ENCODE assay signal across 24 cellular contexts in genomic region chr11:659532-660085, GRCh38. TPM values are rescaled to one million over a fixed set of nuclear protein-coding genes. Genes with fewer than 3 reads are reported as not detected.
"Had no signal": no experiment of that assay in that cellular context is flagged by ENCODE, and none has a peak within 500 bp of the region (broad histone marks: within the 10 kb centered on the region; RNA-seq: fewer than 3 reads in every experiment).

No MANE protein-coding gene starts in this region.

- H3K4me1 ChIP-seq: lower lobe of right lung, parathyroid adenoma had no signal

- DNase-seq: activated CD4-positive, alpha-beta memory T cell treated with anti-CD3 and anti-CD28 coated beads for 36 hours; activated CD4-positive, alpha-beta T cell treated with anti-CD3 and anti-CD28 coated beads for 48 hours; activated effector memory CD4-positive, alpha-beta T cell treated with Interleukin-2 at 50 U/mL for 16 hours; activated naive CD4-positive, alpha-beta T cell treated with anti-CD3 and anti-CD28 coated beads for 36 hours; activated naive CD8-positive, alpha-beta T cell treated with anti-CD3 and anti-CD28 coated beads, Interleukin-2, amount 50 U/mL, for 24 hours; activated T-cell treated with anti-CD3 and anti-CD28 coated beads, Interleukin-2, amount 50 U/mL, for 48 hours; cerebellar nuclear complex; endodermal cell; heart right ventricle; left colon; lower lobe of right lung; naive thymus-derived CD4-positive, alpha-beta T cell; right lobe of liver; stimulated activated naive B cell treated with anti-CD40 and anti-IgM and Interleukin-4, amounts not matched to agents 10 μg/mL and 1 μg/mL and 100 μg/mL, for 72 hours; T-helper 9 cell had no signal

- H3K79me2 ChIP-seq: parathyroid adenoma had no signal

- H3K27me3 ChIP-seq: heart right ventricle, neutrophil, right lobe of liver had no signal

- H3K4me1 Mint-ChIP-seq: activated naive CD8-positive, alpha-beta T cell treated with anti-CD3 and anti-CD28 coated beads, Interleukin-2, amount 50 U/mL, for 24 hours; endodermal cell had no signal

- H3K27me3 Mint-ChIP-seq: activated CD4-positive, alpha-beta memory T cell treated with anti-CD3 and anti-CD28 coated beads for 36 hours; activated naive CD8-positive, alpha-beta T cell treated with anti-CD3 and anti-CD28 coated beads, Interleukin-2, amount 50 U/mL, for 24 hours; naive thymus-derived CD4-positive, alpha-beta T cell; stimulated activated naive B cell treated with anti-CD40 and anti-IgM and Interleukin-4, amounts not matched to agents 10 μg/mL and 1 μg/mL and 100 μg/mL, for 72 hours; type B pancreatic cell had no signal

- H3K27ac Mint-ChIP-seq: activated CD4-positive, alpha-beta memory T cell treated with anti-CD3 and anti-CD28 coated beads for 36 hours; activated naive CD4-positive, alpha-beta T cell treated with anti-CD3 and anti-CD28 coated beads for 36 hours; activated naive CD8-positive, alpha-beta T cell treated with anti-CD3 and anti-CD28 coated beads, Interleukin-2, amount 50 U/mL, for 24 hours; endodermal cell; naive thymus-derived CD4-positive, alpha-beta T cell; type B pancreatic cell had no signal

- ATAC-seq: activated naive CD8-positive, alpha-beta T cell treated with anti-CD3 and anti-CD28 coated beads, Interleukin-2, amount 50 U/mL, for 24 hours; left colon; naive thymus-derived CD4-positive, alpha-beta T cell; right lobe of liver; stimulated activated naive B cell treated with anti-CD40 and anti-IgM and Interleukin-4, amounts not matched to agents 10 μg/mL and 1 μg/mL and 100 μg/mL, for 72 hours had no signal

- H3K27ac ChIP-seq: coronary artery, heart right ventricle, lower lobe of right lung, neutrophil, parathyroid adenoma, skin epidermis, thoracic aorta had no signal

- H3K9me3 Mint-ChIP-seq: activated CD4-positive, alpha-beta memory T cell treated with anti-CD3 and anti-CD28 coated beads for 36 hours; activated naive CD4-positive, alpha-beta T cell treated with anti-CD3 and anti-CD28 coated beads for 36 hours; activated naive CD8-positive, alpha-beta T cell treated with anti-CD3 and anti-CD28 coated beads, Interleukin-2, amount 50 U/mL, for 24 hours; endodermal cell; naive thymus-derived CD4-positive, alpha-beta T cell; stimulated activated naive B cell treated with anti-CD40 and anti-IgM and Interleukin-4, amounts not matched to agents 10 μg/mL and 1 μg/mL and 100 μg/mL, for 72 hours; type B pancreatic cell had no signal

- H3K4me3 ChIP-seq: coronary artery, heart right ventricle, lower lobe of right lung, right lobe of liver, skin epidermis, thoracic aorta had no signal

- H3K4me3 Mint-ChIP-seq: activated CD4-positive, alpha-beta memory T cell treated with anti-CD3 and anti-CD28 coated beads for 36 hours; activated naive CD4-positive, alpha-beta T cell treated with anti-CD3 and anti-CD28 coated beads for 36 hours; activated naive CD8-positive, alpha-beta T cell treated with anti-CD3 and anti-CD28 coated beads, Interleukin-2, amount 50 U/mL, for 24 hours; endodermal cell; naive thymus-derived CD4-positive, alpha-beta T cell; stimulated activated naive B cell treated with anti-CD40 and anti-IgM and Interleukin-4, amounts not matched to agents 10 μg/mL and 1 μg/mL and 100 μg/mL, for 72 hours; type B pancreatic cell had no signal

- H3K9ac ChIP-seq: parathyroid adenoma had no signal

- H3K36me3 ChIP-seq: right lobe of liver had no signal

- H3K9me3 ChIP-seq: heart right ventricle, lower lobe of right lung, neutrophil, right lobe of liver, thoracic aorta had no signal

- H2AFZ ChIP-seq: parathyroid adenoma had no signal

RNA-seq across cellular contexts. Expression of gene DRD4, which starts 22.5 kb away (rescaled TPM):
- total RNA-seq: epithelial cell of proximal tubule, fibroblast of villous mesenchyme had no signal

RNA-seq across cellular contexts. Expression of gene SCT, which starts 32.6 kb away (rescaled TPM):
- total RNA-seq: activated CD4-positive, alpha-beta memory T cell treated with anti-CD3 and anti-CD28 coated beads for 36 hours; activated naive CD4-positive, alpha-beta T cell treated with anti-CD3 and anti-CD28 coated beads for 36 hours; epithelial cell of proximal tubule; fibroblast of villous mesenchyme; lower lobe of right lung; naive thymus-derived CD4-positive, alpha-beta T cell; right lobe of liver; T-helper 1 cell treated with Interleukin-12 subunit alpha and Interleukin-12 subunit beta and Interleukin-4 antibody, amounts not matched to agents 30 ng/mL and 1 ng/mL, for 36 hours; thoracic aorta had no signal

RNA-seq across cellular contexts. Expression of gene CDHR5, which starts 34.9 kb away (rescaled TPM):
- total RNA-seq: activated CD4-positive, alpha-beta memory T cell treated with anti-CD3 and anti-CD28 coated beads for 36 hours; activated naive CD4-positive, alpha-beta T cell treated with anti-CD3 and anti-CD28 coated beads for 36 hours; epithelial cell of proximal tubule; fibroblast of villous mesenchyme; heart right ventricle; lower lobe of right lung; naive thymus-derived CD4-positive, alpha-beta T cell; T-helper 1 cell treated with Interleukin-12 subunit alpha and Interleukin-12 subunit beta and Interleukin-4 antibody, amounts not matched to agents 30 ng/mL and 1 ng/mL, for 36 hours; thoracic aorta had no signal
